Comparison of ENCODE assay signal across 8 cellular contexts in the genomic region with DNA sequence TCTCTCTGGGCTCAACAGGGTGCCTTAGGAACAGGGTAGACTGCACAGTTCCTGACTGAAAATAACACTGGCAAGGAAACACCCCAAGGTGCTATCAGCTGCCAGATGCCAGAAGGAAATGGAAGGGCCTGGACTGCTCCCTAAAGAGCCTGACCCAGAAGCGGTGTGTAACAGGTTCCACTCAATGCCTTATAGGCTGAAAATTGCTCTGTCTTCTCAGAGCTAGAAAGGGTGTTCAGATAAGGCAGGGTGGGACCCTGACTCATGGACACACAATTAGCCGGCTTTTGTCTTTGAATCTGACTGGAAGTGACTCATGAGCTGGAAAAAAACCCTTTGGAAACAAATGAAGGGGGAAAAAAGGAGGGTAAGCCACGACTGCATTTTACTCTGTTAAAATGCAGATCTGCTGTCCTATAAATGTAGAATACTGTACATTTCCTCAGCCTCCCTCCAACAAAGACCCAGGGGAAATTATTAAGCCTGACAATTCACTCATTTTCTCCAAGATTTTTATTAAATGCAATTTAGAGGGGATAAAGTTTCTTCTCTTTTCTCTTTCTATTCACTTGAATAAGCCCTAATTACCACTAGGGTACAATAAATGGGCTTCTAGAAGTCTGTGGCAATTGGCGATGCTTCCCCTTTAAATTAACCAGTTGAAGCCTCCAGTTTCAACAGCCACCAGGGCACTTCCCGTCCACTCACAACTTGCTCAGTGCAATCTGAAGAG.
DNase-seq lines count a peak whose midpoint lies in the region; ATAC-seq and TF ChIP-seq lines count a peak whose summit lies in the region.

No MANE protein-coding gene starts in this region.

- no peaks in the 10 kb centered on the region for H3K36me3 ChIP-seq in SJCRH30
- no peaks in the 10 kb centered on the region for H3K36me3 ChIP-seq in lower lobe of right lung
- H3K36me3 ChIP-seq in thymus (ENCODE audit: control insufficient read depth, insufficient read depth): no peaks in the 10 kb centered on the region

- peaks cover 55% of the 10 kb centered on the region for H3K4me1 Mint-ChIP-seq in chondrocyte (ENCODE audit: low read depth)

- 62% methylated on average over 5 of the region's 5 CpGs for WGBS in thymus

- H3K27ac Mint-ChIP-seq in chondrocyte (ENCODE audit: unreplicated experiment): peak overlapping the region; percentile 95

- H3K9me3 ChIP-seq in SJCRH30 (replicated peaks) (no peaks in the 10 kb centered on the region), lower lobe of right lung (no peaks in the 10 kb centered on the region), thymus (ENCODE audit: control insufficient read depth) (no peaks in the 10 kb centered on the region)

- H3K4me1 ChIP-seq in SJCRH30 (peaks cover 13% of the 10 kb centered on the region), lower lobe of right lung (peaks cover 50% of the 10 kb centered on the region), thymus (ENCODE audit: control insufficient read depth, insufficient read depth, low read length) (peaks cover 28% of the 10 kb centered on the region)

- H3K27me3 ChIP-seq in SJCRH30 (no peaks in the 10 kb centered on the region), lower lobe of right lung (ENCODE audit: low read depth) (no peaks in the 10 kb centered on the region), thymus (ENCODE audit: control insufficient read depth, insufficient read depth) (no peaks in the 10 kb centered on the region)

- intact Hi-C loops in lower lobe of right lung (cut with DNase I): loop anchor here (5.0 kb wide), 1 partner anchor 160 kb away; a partner anchor contains a TSS

- no peaks in the 10 kb centered on the region for H3K9me3 Mint-ChIP-seq in chondrocyte (ENCODE audit: low read depth)

- peak overlapping the region; percentile 98 for H3K27ac ChIP-seq in SJCRH30
- H3K27ac ChIP-seq in lower lobe of right lung: peak overlapping the region; percentile 91
- H3K27ac ChIP-seq in thymus (ENCODE audit: low read depth): peak overlapping the region; percentile 86

- no peaks in the 10 kb centered on the region for H3K27me3 Mint-ChIP-seq in chondrocyte (ENCODE audit: low read depth)

- H3K36me3 Mint-ChIP-seq in chondrocyte (ENCODE audit: low read depth): no peaks in the 10 kb centered on the region

- DNase-seq in DMS79 (lab: John Stamatoyannopoulos, UW) (peak; percentile 25), HS-5 (ENCODE audit: low read depth) (peak; percentile 77), SJCRH30 (peak; percentile 56 to 72), chondrocyte (ENCODE audit: low spot score) (no peak), lower lobe of right lung (no peak)
- no peak for DNase-seq in activated effector memory CD4-positive, alpha-beta T cell treated with anti-CD3 and anti-CD28 coated beads, Interleukin-2, amount 50 U/mL, for 16 hours

- ATAC-seq in lower lobe of right lung (peak in 1 of 2 donors; percentile 15), HG02759 (IDR thresholded peaks at IDR 0.05; ENCODE audit: unreplicated experiment) (no peak)

- H3K4me3 ChIP-seq in SJCRH30: peak overlapping the region; percentile 56
- peak overlapping the region; percentile 50 for H3K4me3 ChIP-seq in lower lobe of right lung
- H3K4me3 ChIP-seq in thymus (ENCODE audit: low read length): no peak overlapping the region

- TF ChIP-seq CTCF in chondrocyte (IDR thresholded peaks at IDR 0.05) (peak; percentile 30), lower lobe of right lung (IDR thresholded peaks at IDR 0.05) (no peak)

- H3K4me3 Mint-ChIP-seq in chondrocyte (ENCODE audit: unreplicated experiment): peak overlapping the region; percentile 27

Comparison
In these comparisons a context has a peak if more than half of its experiments do, and no peak if none do; other contexts are left out.
1. DNase-seq: peak in DMS79 (single experiment), HS-5 (single experiment) and SJCRH30 (2 of 2); none in chondrocyte (single experiment), lower lobe of right lung (single experiment) and activated effector memory CD4-positive, alpha-beta T cell treated with anti-CD3 and anti-CD28 coated beads, Interleukin-2, amount 50 U/mL, for 16 hours (single experiment).
2. Peak in every context shown above with its lines, with median percentiles within 50 percentile points of each other: H3K27ac ChIP-seq.